Comparison of ENCODE assay signal across 8 cellular contexts in genomic region chr20:33664085-33664761, GRCh38. TPM values are rescaled to one million over a fixed set of nuclear protein-coding genes. Genes with fewer than 3 reads are reported as not detected.
A peak's percentile ranks its signal among the peaks of the same experiment; 100 is the strongest.
DNase-seq lines count a peak whose midpoint lies in the region; ATAC-seq and TF ChIP-seq lines count a peak whose summit lies in the region.

No MANE protein-coding gene starts in this region.

- no peaks in the 10 kb centered on the region for H3K9me3 Mint-ChIP-seq in neural progenitor cell

- H3K4me3 ChIP-seq in BLaER1 treated with 17β-estradiol and CSF1 and Interleukin-3, amounts not matched to agents 10 nM and 100 nM = peak overlapping the region; percentile 59 to 77 (median 72)
- peak overlapping the region; percentile 87 for H3K4me3 ChIP-seq in MM.1S (ENCODE audit: low read length)
- H3K4me3 ChIP-seq in coronary artery = peak overlapping the region; percentile 81
- H3K4me3 ChIP-seq in neural progenitor cell = peak overlapping the region; percentile 66

- in situ Hi-C loops in ACHN (cut with HindIII; ENCODE audit: low pct_ligation_motif_present, low pct_unique_long_range_greater_than_20kb, low sequenced_read_pairs) = no loop called here

- DNase-seq in MM.1S = no peak
- no peak for DNase-seq in coronary artery (ENCODE audit: low spot score)
- DNase-seq in neural progenitor cell (ENCODE audit: low spot score) = no peak
- no peak for DNase-seq in omental fat pad (ENCODE audit: low spot score)
- no peak for DNase-seq in GM03348 (ENCODE audit: low spot score)
- DNase-seq in ACHN = no peak
- no peak for DNase-seq in SKM-1 (lab: John Stamatoyannopoulos, UW; ENCODE audit: unreplicated experiment)

- peak overlapping the region; percentile 49 to 85 (median 71); a peak in 20 of 22 replicates for H3K27ac ChIP-seq in BLaER1 treated with 17β-estradiol and CSF1 and Interleukin-3, amounts not matched to agents 10 nM and 100 nM
- H3K27ac ChIP-seq in MM.1S (ENCODE audit: low read length) = peak overlapping the region; percentile 45; the same call in 1 of the 2 replicates
- H3K27ac ChIP-seq in coronary artery = peak overlapping the region; percentile 88 to 95
- H3K27ac ChIP-seq in neural progenitor cell = no peak overlapping the region

- no peaks in the 10 kb centered on the region for H3K27me3 ChIP-seq in BLaER1 treated with 17β-estradiol and CSF1 and Interleukin-3, amounts not matched to agents 10 nM and 100 nM
- no peaks in the 10 kb centered on the region for H3K27me3 ChIP-seq in MM.1S (replicated peaks; ENCODE audit: insufficient read depth, low read length)
- peaks cover 10% of the 10 kb centered on the region for H3K27me3 ChIP-seq in neural progenitor cell

- peak overlapping the region; percentile 92 to 100 (median 97) for H3K4me2 ChIP-seq in BLaER1 treated with 17β-estradiol and CSF1 and Interleukin-3, amounts not matched to agents 10 nM and 100 nM
- H3K4me2 ChIP-seq in MM.1S (ENCODE audit: low read depth, low read length) (peak overlapping the region; percentile 99), neural progenitor cell (peak overlapping the region; percentile 83)

- no peaks in the 10 kb centered on the region for H3K9me3 ChIP-seq in BLaER1 treated with 17β-estradiol and CSF1 and Interleukin-3, amounts not matched to agents 10 nM and 100 nM (replicated peaks in 1 of 11)
- H3K9me3 ChIP-seq in MM.1S (replicated peaks; ENCODE audit: insufficient read depth, low read length) (no peaks in the 10 kb centered on the region), neural progenitor cell (ENCODE audit: low read depth) (no peaks in the 10 kb centered on the region)

- no peak for ATAC-seq in omental fat pad (ENCODE audit: low FRiP score)

- H3K4me1 Mint-ChIP-seq in neural progenitor cell = peaks cover 25% of the 10 kb centered on the region

- H3K36me3 Mint-ChIP-seq in neural progenitor cell = peaks cover 11% of the 10 kb centered on the region

- peak overlapping the region; percentile 51 for H3K27ac Mint-ChIP-seq in neural progenitor cell

- H3K36me3 ChIP-seq in BLaER1 treated with 17β-estradiol and CSF1 and Interleukin-3, amounts not matched to agents 10 nM and 100 nM = peaks cover 3 to 16% (median 10%) of the 10 kb centered on the region in 11 experiments; a peak in 12 of 22 replicates
- no peaks in the 10 kb centered on the region for H3K36me3 ChIP-seq in MM.1S (replicated peaks; ENCODE audit: insufficient read depth, low read length)
- no peaks in the 10 kb centered on the region for H3K36me3 ChIP-seq in neural progenitor cell

- H3K4me3 Mint-ChIP-seq in neural progenitor cell = peak overlapping the region; percentile 80

- peaks cover 53 to 81% (median 74%) of the 10 kb centered on the region in 10 experiments for H3K4me1 ChIP-seq in BLaER1 treated with 17β-estradiol and CSF1 and Interleukin-3, amounts not matched to agents 10 nM and 100 nM
- peaks cover 24% of the 10 kb centered on the region for H3K4me1 ChIP-seq in MM.1S (ENCODE audit: low read length)
- peaks cover 5% of the 10 kb centered on the region for H3K4me1 ChIP-seq in neural progenitor cell

- H3K9ac ChIP-seq in BLaER1 treated with 17β-estradiol and CSF1 and Interleukin-3, amounts not matched to agents 10 nM and 100 nM = peak overlapping the region; percentile 67 to 83 (median 78)
- H3K9ac ChIP-seq in MM.1S (ENCODE audit: low read length) (peak overlapping the region; percentile 79), neural progenitor cell (no peak overlapping the region)

- H3K79me2 ChIP-seq in MM.1S (ENCODE audit: low read length) (peaks cover 6% of the 10 kb centered on the region; the same call in 1 of the 2 replicates), neural progenitor cell (ENCODE audit: low read depth) (no peaks in the 10 kb centered on the region)

- TF ChIP-seq CTCF in MM.1S (IDR thresholded peaks at IDR 0.05; ENCODE audit: low read length) = no peak
- TF ChIP-seq CTCF in coronary artery (IDR thresholded peaks at IDR 0.05) = no peak
- no peak for TF ChIP-seq CTCF in neural progenitor cell (IDR thresholded peaks at IDR 0.05)
- no peak for TF ChIP-seq CTCF in omental fat pad (IDR thresholded peaks at IDR 0.05)

- H3K27me3 Mint-ChIP-seq in neural progenitor cell (ENCODE audit: insufficient read depth, low read depth) = peaks cover 5% of the 10 kb centered on the region

- H2AFZ ChIP-seq in MM.1S (ENCODE audit: low read length) = peak overlapping the region; percentile 90
- peak overlapping the region; percentile 57 for H2AFZ ChIP-seq in neural progenitor cell (replicated peaks)

- peaks cover 0 to 20% (median 9%) of the 10 kb centered on the region in 11 experiments; a peak in 10 of 22 replicates for H4K20me1 ChIP-seq in BLaER1 treated with 17β-estradiol and CSF1 and Interleukin-3, amounts not matched to agents 10 nM and 100 nM
- H4K20me1 ChIP-seq in MM.1S (ENCODE audit: insufficient read depth, low read length) = no peaks in the 10 kb centered on the region
- H4K20me1 ChIP-seq in neural progenitor cell (ENCODE audit: low read depth) = no peaks in the 10 kb centered on the region

- no peaks in the 10 kb centered on the region for H3K9me2 ChIP-seq in MM.1S (replicated peaks; ENCODE audit: insufficient read depth, low read length)

- H3F3A ChIP-seq in MM.1S (ENCODE audit: insufficient read depth, low read length) = peaks cover 26% of the 10 kb centered on the region
- H3F3A ChIP-seq in neural progenitor cell (ENCODE audit: low read depth) = peaks cover 21% of the 10 kb centered on the region

RNA-seq across cellular contexts. Expression of gene C20orf144, which starts 2.1 kb away (rescaled TPM):
- total RNA-seq in neural progenitor cell (ENCODE audit: low replicate concordance) = 0.53 TPM in 1 of 2 replicates, not detected in the other
- not detected for total RNA-seq in omental fat pad

RNA-seq across cellular contexts. Expression of gene ACTL10, which starts 2.5 kb away (rescaled TPM):
- total RNA-seq in neural progenitor cell (ENCODE audit: low replicate concordance) (0.19 TPM in 1 of 2 replicates, not detected in the other), omental fat pad (1 to 10 TPM; 1.1 to 2.4 (median 1.8) TPM)

RNA-seq across cellular contexts. Expression of gene NECAB3, which starts 10.0 kb away (rescaled TPM):
- total RNA-seq in neural progenitor cell (ENCODE audit: low replicate concordance) (19.2 and 40.2 TPM in 2 replicates), omental fat pad (10 to 100 TPM; 19.1 to 29.8 (median 26.8) TPM)

RNA-seq across cellular contexts. Expression of gene E2F1, which starts 22.0 kb away (rescaled TPM):
- total RNA-seq in neural progenitor cell (ENCODE audit: low replicate concordance) (9.7 and 29.7 TPM in 2 replicates), omental fat pad (1 to 10 TPM; 1.2 to 1.9 (median 1.5) TPM)

RNA-seq across cellular contexts. Expression of gene PXMP4, which starts 55.9 kb away (rescaled TPM):
- total RNA-seq in neural progenitor cell (ENCODE audit: low replicate concordance) (3.5 and 6.1 TPM in 2 replicates), omental fat pad (1 to 10 TPM; 3.6 to 8.7 (median 4.8) TPM)
